Comparison of ENCODE assay signal across 8 cellular contexts in the genomic region with DNA sequence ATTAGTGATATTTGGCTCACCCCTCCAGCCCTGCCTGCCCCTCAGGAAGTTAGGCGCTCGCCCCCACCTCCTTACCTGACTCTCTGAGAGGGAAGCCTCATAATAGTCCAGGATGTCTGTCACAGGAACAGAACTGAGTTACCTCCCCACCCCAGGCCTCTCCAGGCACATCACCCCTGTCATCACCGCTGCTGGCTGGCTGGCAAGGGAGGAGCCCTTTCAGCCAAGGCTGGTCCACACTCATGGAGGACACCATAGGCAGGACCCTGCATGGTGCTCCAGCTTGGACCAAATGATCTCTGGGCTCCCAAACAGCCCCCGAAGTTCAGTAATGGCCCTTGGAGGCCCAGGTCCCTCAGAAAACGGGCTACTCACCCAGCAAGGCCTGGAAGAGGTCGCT. TPM values are rescaled to one million over a fixed set of nuclear protein-coding genes. Genes with fewer than 3 reads are reported as not detected.
DNase-seq lines count a peak whose midpoint lies in the region; ATAC-seq and TF ChIP-seq lines count a peak whose summit lies in the region.

No MANE protein-coding gene starts in this region.

- TF ChIP-seq POLR2A in IMR-90 (IDR thresholded peaks at IDR 0.05; ENCODE audit: low read depth, low read length): no peak

- peak overlapping the region; percentile 73; the same call in 1 of the 2 replicates for H3K23ac ChIP-seq in IMR-90 (ENCODE audit: low read depth, low read length)

- H3K36me3 ChIP-seq in A673 (ENCODE audit: insufficient read depth, low read length, poor library complexity, severe bottlenecking): peaks cover 22% of the 10 kb centered on the region
- peaks cover 22% of the 10 kb centered on the region for H3K36me3 ChIP-seq in IMR-90 (ENCODE audit: control insufficient read depth, insufficient read depth, low read length)

- TF ChIP-seq RAD21 in IMR-90 (IDR thresholded peaks at IDR 0.05; ENCODE audit: low read length): no peak

- CTCF ChIA-PET in A673 (lab: Charles Lee): no interaction called here
- CTCF ChIA-PET in IMR-90 (lab: Yijun Ruan, JAX): no interaction called here

- peak overlapping the region; percentile 21 for H2AK5ac ChIP-seq in IMR-90 (ENCODE audit: low read depth, low read length)

- intact Hi-C loops in A673 (cut with micrococcal nuclease; ENCODE audit: unreplicated experiment): no loop called here
- intact Hi-C loops in IMR-90 (cut with micrococcal nuclease): no loop called here

- no peaks in the 10 kb centered on the region for H3K27me3 Mint-ChIP-seq in naive B cell

- H4K20me1 ChIP-seq in IMR-90 (ENCODE audit: insufficient read depth, low read length): peaks cover 64% of the 10 kb centered on the region

- no peak overlapping the region for H2BK20ac ChIP-seq in IMR-90 (ENCODE audit: low read depth, low read length)

- peak overlapping the region; percentile 71 to 99 for H4K8ac ChIP-seq in IMR-90 (ENCODE audit: low read depth in 2 of 2, low read length in 2 of 2)

- H3K4me1 Mint-ChIP-seq in naive B cell: peaks cover 55 to 79% (median 69%) of the 10 kb centered on the region in 3 donors

- DNase-seq in A673 (ENCODE audit: low spot score) (peak; percentile 12), IMR-90 (no peak), coronary artery (ENCODE audit: low spot score) (no peak), naive B cell (no peak), AML-193 (lab: John Stamatoyannopoulos, UW) (no peak), Ammon's horn (ENCODE audit: low spot score) (no peak)

- H4K91ac ChIP-seq in IMR-90 (ENCODE audit: insufficient read depth, low read depth, low read length): peak overlapping the region; percentile 91

- no peaks in the 10 kb centered on the region for H3K9me3 Mint-ChIP-seq in naive B cell

- peak overlapping the region; percentile 86 for H3K9ac ChIP-seq in IMR-90 (ENCODE audit: low read depth, low read length)

- no peaks in the 10 kb centered on the region for H3K36me3 Mint-ChIP-seq in naive B cell

- peaks cover 12 to 88% of the 10 kb centered on the region in 2 experiments for H3K79me1 ChIP-seq in IMR-90 (ENCODE audit: low read depth in 1 of 2, low read length in 2 of 2)

- H3K27ac ChIP-seq in A673 (ENCODE audit: low read depth, low read length, poor library complexity, severe bottlenecking) (peak overlapping the region; percentile 93), IMR-90 (ENCODE audit: insufficient read depth, low read length) (peak overlapping the region; percentile 88), coronary artery (peak overlapping the region; percentile 69 to 99)

- peak overlapping the region; percentile 93 for H3K4ac ChIP-seq in IMR-90 (ENCODE audit: low read depth, low read length)

- in situ Hi-C loops in IMR-90 (cut with MboI; ENCODE audit: low sequenced_read_pairs): no loop called here

- WGBS in IMR-90 (ENCODE audit: extremely low coverage in 2 of 2, insufficient read length in 1 of 2), 2 experiments: 75% methylated on average over 2 of the region's 6 CpGs; no CpG with 5 or more reads in 1 of the 2 experiments

- no peaks in the 10 kb centered on the region for H3K9me3 ChIP-seq in A673 (ENCODE audit: low read depth, low read length, poor library complexity, severe bottlenecking)
- no peaks in the 10 kb centered on the region for H3K9me3 ChIP-seq in IMR-90 (ENCODE audit: control insufficient read depth, insufficient read depth, low read length)

- TF ChIP-seq CTCF in A673 (conservative IDR thresholded peaks at IDR 0.05; ENCODE audit: low read depth, low read length) (no peak), IMR-90 (conservative IDR thresholded peaks at IDR 0.05; ENCODE audit: low read depth, low read length) (no peak), coronary artery (IDR thresholded peaks at IDR 0.05) (no peak)

- H3K56ac ChIP-seq in IMR-90 (ENCODE audit: extremely low read depth, insufficient read depth, low read length): peak overlapping the region; percentile 36; the same call in 1 of the 2 replicates

- ATAC-seq in IMR-90 (ENCODE audit: low read depth) (no peak), naive B cell (ENCODE audit: low read depth in 2 of 2) (no peak), HG03159 (IDR thresholded peaks at IDR 0.05; ENCODE audit: unreplicated experiment) (no peak), HG03521 (IDR thresholded peaks at IDR 0.05; ENCODE audit: unreplicated experiment) (no peak)

- peaks cover 28% of the 10 kb centered on the region for H3K9me1 ChIP-seq in IMR-90 (ENCODE audit: insufficient read depth, low read length)

- H4K5ac ChIP-seq in IMR-90 (ENCODE audit: low read depth, low read length): peak overlapping the region; percentile 91

- peak overlapping the region in 3 of 6 donors; percentile 20 to 75 (median 70) for H3K27ac Mint-ChIP-seq in naive B cell

- peak overlapping the region; percentile 94 for H2AFZ ChIP-seq in IMR-90 (replicated peaks; ENCODE audit: low read length, poor library complexity)

- H3K27me3 ChIP-seq in A673 (replicated peaks; ENCODE audit: insufficient read depth, low read depth, low read length, poor library complexity) (no peaks in the 10 kb centered on the region), IMR-90 (ENCODE audit: control insufficient read depth, insufficient read depth, low read length) (no peaks in the 10 kb centered on the region)

- dilution Hi-C loops in IMR-90 (cut with HindIII; ENCODE audit: low sequenced_read_pairs, unreplicated experiment): no loop called here

- BruUV-seq in A673 (replicated peaks; lab: Mats Ljungman, UMichigan): no TSS peak
- no TSS peak for BruUV-seq in IMR-90 (replicated peaks; lab: Mats Ljungman, UMichigan)

- H2BK5ac ChIP-seq in IMR-90 (ENCODE audit: low read depth, low read length, poor library complexity, severe bottlenecking): peak overlapping the region; percentile 87

- peak overlapping the region; percentile 92 for H3K14ac ChIP-seq in IMR-90 (replicated peaks; ENCODE audit: low read depth, low read length)

- peak overlapping the region; percentile 96 for H3K4me2 ChIP-seq in IMR-90 (ENCODE audit: low read depth, low read length)

- peak overlapping the region; percentile 89 for H2AK9ac ChIP-seq in IMR-90 (replicated peaks; ENCODE audit: low read depth, low read length, poor library complexity)

- H3K4me3 Mint-ChIP-seq in naive B cell: peak overlapping the region; percentile 47 to 97 (median 72)

- peak overlapping the region; percentile 76; the same call in 1 of the 2 replicates for H3K18ac ChIP-seq in IMR-90 (ENCODE audit: low read depth, low read length)

- H3K4me3 ChIP-seq in A673 (ENCODE audit: low read depth, low read length, poor library complexity, severe bottlenecking): peak overlapping the region; percentile 73
- no peak overlapping the region for H3K4me3 ChIP-seq in IMR-90 (ENCODE audit: insufficient read depth, low read depth, low read length)
- H3K4me3 ChIP-seq in coronary artery: peak overlapping the region; percentile 72

- H3K4me1 ChIP-seq in A673 (ENCODE audit: insufficient read depth, low read length, poor library complexity, severe bottlenecking) (peaks cover 44% of the 10 kb centered on the region), IMR-90 (ENCODE audit: control insufficient read depth, insufficient read depth, low read length) (peaks cover 28% of the 10 kb centered on the region)

- H2BK120ac ChIP-seq in IMR-90 (ENCODE audit: low read depth, low read length): peak overlapping the region; percentile 79; the same call in 1 of the 2 replicates

- POLR2A ChIA-PET in A673 (lab: Charles Lee; ENCODE audit: low non-redundant PET) (no interaction called here), IMR-90 (lab: Charles Lee; ENCODE audit: unreplicated experiment) (interaction anchor here (0.6 kb wide), 1 partner anchor 386 kb away, joined by 9 read pairs; no protein-coding TSS in a partner anchor)

- H2BK15ac ChIP-seq in IMR-90 (ENCODE audit: low read depth, low read length): peak overlapping the region; percentile 69; the same call in 2 of the 3 replicates

TF ChIP-seq in IMR-90, 13 proteins besides CTCF, POLR2A, EP300 and RAD21 (continues in another document):
- TF ChIP-seq MAFK (IDR thresholded peaks at IDR 0.05; ENCODE audit: low read depth, low read length): no peak
- no peak for TF ChIP-seq CEBPB (IDR thresholded peaks at IDR 0.05; ENCODE audit: low read depth, low read length)
- no peak for TF ChIP-seq BHLHE40 (IDR thresholded peaks at IDR 0.05; ENCODE audit: low read depth, low read length)
- TF ChIP-seq SMC3 (IDR thresholded peaks at IDR 0.05; ENCODE audit: low read depth, low read length): no peak
- no peak for TF ChIP-seq CHD1 (IDR thresholded peaks at IDR 0.05; ENCODE audit: low read depth, low read length)

RNA-seq across cellular contexts. Expression of a gene that starts 1.5 kb away (rescaled TPM):
- 74.7 and 86.6 TPM in 2 replicates for total RNA-seq in A673 (2021)
- total RNA-seq in IMR-90 (2012; rRNA removed): 8.1 and 8.2 TPM in 2 replicates
- 28.5 and 30.5 TPM in 2 replicates for polyA plus RNA-seq in IMR-90 (2012; rRNA removed)
- 13.6 and 24.5 TPM in 2 replicates for polyA plus RNA-seq in IMR-90 (2012; cell fraction: cytosol; rRNA removed)
- 118 and 142 TPM in 2 replicates for polyA plus RNA-seq in IMR-90 (2012; cell fraction: nucleus; rRNA removed; ENCODE audit: low replicate concordance)
- polyA plus RNA-seq in naive B cell (ENCODE audit: low read depth in 6 of 6): under 1 TPM in 5 of 6 donors, not detected in 1; 0.06 to 0.29 (median 0.22) TPM

RNA-seq across cellular contexts. Expression of a gene that starts 1.6 kb away (rescaled TPM):
- total RNA-seq in A673 (2021): 425 and 509 TPM in 2 replicates
- 129 and 139 TPM in 2 replicates for total RNA-seq in IMR-90 (2012; rRNA removed)
- polyA plus RNA-seq in IMR-90 (2012; rRNA removed): 752 and 844 TPM in 2 replicates
- 312 and 348 TPM in 2 replicates for polyA plus RNA-seq in IMR-90 (2012; cell fraction: cytosol; rRNA removed)
- polyA plus RNA-seq in IMR-90 (2012; cell fraction: nucleus; rRNA removed; ENCODE audit: low replicate concordance): 6,277 and 8,711 TPM in 2 replicates
- 100 to 1,000 TPM in 1 of 6 donors, 10 to 100 TPM in 5; 63.9 to 102 (median 75.0) TPM for polyA plus RNA-seq in naive B cell (ENCODE audit: low read depth in 6 of 6)

RNA-seq across cellular contexts. Expression of a gene that starts 16.2 kb away (rescaled TPM):
- total RNA-seq in A673 (2021): 133 and 139 TPM in 2 replicates
- 20.3 and 21.3 TPM in 2 replicates for total RNA-seq in IMR-90 (2012; rRNA removed)
- 10.5 and 11.8 TPM in 2 replicates for polyA plus RNA-seq in IMR-90 (2012; rRNA removed)
- polyA plus RNA-seq in IMR-90 (2012; cell fraction: cytosol; rRNA removed): 5.9 and 9.6 TPM in 2 replicates
- polyA plus RNA-seq in IMR-90 (2012; cell fraction: nucleus; rRNA removed; ENCODE audit: low replicate concordance): 14.5 and 26.4 TPM in 2 replicates
- 10 to 100 TPM; 23.4 to 33.1 (median 25.5) TPM for polyA plus RNA-seq in naive B cell (ENCODE audit: low read depth in 6 of 6)

RNA-seq across cellular contexts. Expression of a gene that starts 21.1 kb away (rescaled TPM):
- total RNA-seq in A673 (2021) (84.0 and 85.1 TPM in 2 replicates), IMR-90 (2012; rRNA removed) (44.8 and 45.5 TPM in 2 replicates)
- polyA plus RNA-seq in IMR-90 (2012; rRNA removed) (54.4 and 58.5 TPM in 2 replicates), naive B cell (ENCODE audit: low read depth in 6 of 6) (10 to 100 TPM; 11.9 to 24.2 (median 20.5) TPM)
- polyA plus RNA-seq in IMR-90 (2012; cell fraction: cytosol; rRNA removed): 37.0 TPM in 2 replicates
- 22.3 and 31.7 TPM in 2 replicates for polyA plus RNA-seq in IMR-90 (2012; cell fraction: nucleus; rRNA removed; ENCODE audit: low replicate concordance)

RNA-seq across cellular contexts. Expression of a gene that starts 24.1 kb away (rescaled TPM):
- total RNA-seq in A673 (2021): 296 and 314 TPM in 2 replicates
- 70.8 and 77.8 TPM in 2 replicates for total RNA-seq in IMR-90 (2012; rRNA removed)
- polyA plus RNA-seq in IMR-90 (2012; rRNA removed): 702 and 780 TPM in 2 replicates
- polyA plus RNA-seq in IMR-90 (2012; cell fraction: cytosol; rRNA removed): 264 and 350 TPM in 2 replicates
- polyA plus RNA-seq in IMR-90 (2012; cell fraction: nucleus; rRNA removed; ENCODE audit: low replicate concordance): 43.9 and 256 TPM in 2 replicates
- 1,000 to 10,000 TPM in 4 of 6 donors, 100 to 1,000 TPM in 2; 833 to 1,381 (median 1,181) TPM for polyA plus RNA-seq in naive B cell (ENCODE audit: low read depth in 6 of 6)
